In the genomic region with DNA sequence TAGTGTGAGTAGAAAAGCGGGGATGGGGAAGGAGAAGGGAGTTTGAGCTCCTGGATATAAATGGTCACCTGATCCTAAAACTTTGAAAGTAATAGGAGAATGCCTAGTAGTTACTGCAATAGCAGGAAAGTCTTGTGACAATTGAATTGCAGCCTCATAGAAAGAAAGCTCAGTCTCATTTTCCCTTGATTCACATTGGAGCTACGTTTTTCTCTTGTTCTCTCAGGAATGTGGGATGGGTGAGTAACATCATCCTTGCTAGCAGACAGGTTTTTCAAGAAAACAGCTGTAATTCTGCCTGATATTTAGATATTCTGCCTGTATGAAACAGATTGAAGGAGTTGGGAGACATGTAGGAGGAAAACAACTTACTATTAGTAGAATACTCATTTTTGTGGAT, we compare ENCODE assay signal across 1 cellular context.
TF ChIP-seq lines count a peak whose summit lies in the region.

No MANE protein-coding gene starts in this region.

TF ChIP-seq in GM12878, 131 proteins besides CTCF, POLR2A, EP300 and RAD21:
- TF ChIP-seq PAX5 (IDR thresholded peaks at IDR 0.05; ENCODE audit: borderline replicate concordance, low read depth, low read length) (no peak), HCFC1 (IDR thresholded peaks at IDR 0.05; ENCODE audit: low read length) (no peak), RAD51 (IDR thresholded peaks at IDR 0.05) (no peak), TBL1XR1 (IDR thresholded peaks at IDR 0.05; ENCODE audit: low read depth, low read length) (no peak), JUNB (IDR thresholded peaks at IDR 0.05) (no peak), CEBPB (IDR thresholded peaks at IDR 0.05; ENCODE audit: borderline replicate concordance in 1 of 2, low read depth in 2 of 2, low read length in 2 of 2) (no peak), NFXL1 (IDR thresholded peaks at IDR 0.05; ENCODE audit: borderline replicate concordance) (no peak), SPI1 (IDR thresholded peaks at IDR 0.05; ENCODE audit: borderline replicate concordance, insufficient read depth, low read depth, low read length) (no peak), RBBP5 (conservative IDR thresholded peaks at IDR 0.05) (no peak), YBX1 (IDR thresholded peaks at IDR 0.05) (no peak), NFIC (IDR thresholded peaks at IDR 0.05; ENCODE audit: low read depth, low read length) (no peak), CBX3 (IDR thresholded peaks at IDR 0.05; ENCODE audit: borderline replicate concordance, low read depth) (no peak), BCL11A (IDR thresholded peaks at IDR 0.05; ENCODE audit: low read depth, low read length) (no peak)
- TF ChIP-seq, protein P1, sequence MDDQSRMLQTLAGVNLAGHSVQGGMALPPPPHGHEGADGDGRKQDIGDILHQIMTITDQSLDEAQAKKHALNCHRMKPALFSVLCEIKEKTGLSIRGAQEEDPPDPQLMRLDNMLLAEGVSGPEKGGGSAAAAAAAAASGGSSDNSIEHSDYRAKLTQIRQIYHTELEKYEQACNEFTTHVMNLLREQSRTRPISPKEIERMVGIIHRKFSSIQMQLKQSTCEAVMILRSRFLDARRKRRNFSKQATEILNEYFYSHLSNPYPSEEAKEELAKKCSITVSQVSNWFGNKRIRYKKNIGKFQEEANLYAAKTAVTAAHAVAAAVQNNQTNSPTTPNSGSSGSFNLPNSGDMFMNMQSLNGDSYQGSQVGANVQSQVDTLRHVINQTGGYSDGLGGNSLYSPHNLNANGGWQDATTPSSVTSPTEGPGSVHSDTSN (IDR thresholded peaks at IDR 0.05; ENCODE audit: insufficient replicate concordance, low read depth, low read length): no peak
TF ChIP-seq in GM12878: peak in this region for 0.
